8 cellular contexts compared by ENCODE assay signal in genomic region chr10:67764012-67764822, GRCh38.
DNase-seq lines count a peak whose midpoint lies in the region; ATAC-seq and TF ChIP-seq lines count a peak whose summit lies in the region.

No MANE protein-coding gene starts in this region.

- peak in 3 of 4 donors; percentile 20 to 55 (median 20) for TF ChIP-seq POLR2A in upper lobe of left lung (IDR thresholded peaks at IDR 0.05)

- H3K4me1 ChIP-seq in upper lobe of left lung, result peaks cover 5 to 12% (median 7%) of the 10 kb centered on the region in 4 donors

- intact Hi-C loops in left cardiac atrium (cut with DNase I), result loop anchor here in 1 of 2 donors (10.0 kb wide), 1 partner anchor 69 kb away; the partner anchor contains the start of gene CTNNA3
- intact Hi-C loops in posterior cingulate gyrus (cut with DNase I), result no loop called here

- DNase-seq in NCI-H1436 treated with DMSO at 0.1 percent for 48 hours (lab: John Stamatoyannopoulos, UW) (peak; percentile 65), T follicular helper cell (ENCODE audit: low read depth) (peak; percentile 93), amniotic epithelial cell (ENCODE audit: low read depth) (peak; percentile 86), left cardiac atrium (peak; percentile 91), posterior cingulate gyrus (peak; percentile 90 to 99 (median 92)), upper lobe of left lung (peak; percentile 92)

- TF ChIP-seq EP300 in upper lobe of left lung (IDR thresholded peaks at IDR 0.05), result peak in 1 of 4 donors; percentile 20

- H3K9me3 ChIP-seq in upper lobe of left lung, result no peaks in the 10 kb centered on the region

- 0% methylated on average over 30 to 55 of the region's 56 CpGs for WGBS in upper lobe of left lung, 2 donors

- peak overlapping the region; percentile 81 to 91 (median 89) for H3K27ac ChIP-seq in upper lobe of left lung

- peak; percentile 83 for ATAC-seq in HG02852 (IDR thresholded peaks at IDR 0.05; ENCODE audit: unreplicated experiment)
- ATAC-seq in left cardiac atrium, result peak; percentile 95 to 97
- peak; percentile 96 for ATAC-seq in upper lobe of left lung (ENCODE audit: low FRiP score in 2 of 2)

- no peaks in the 10 kb centered on the region for H3K36me3 ChIP-seq in upper lobe of left lung

- no peaks in the 10 kb centered on the region for H3K27me3 ChIP-seq in upper lobe of left lung

- TF ChIP-seq CTCF in GM12875 (IDR thresholded peaks at IDR 0.05; ENCODE audit: borderline replicate concordance, insufficient read depth, low read depth, low read length), result no peak
- no peak for TF ChIP-seq CTCF in upper lobe of left lung (IDR thresholded peaks at IDR 0.05)

- H3K4me3 ChIP-seq in GM12875 (ENCODE audit: low read depth, low read length), result peak overlapping the region; percentile 75
- peak overlapping the region; percentile 42 to 64 (median 60) for H3K4me3 ChIP-seq in upper lobe of left lung

Comparison
In these comparisons a context has a peak if more than half of its experiments do, and no peak if none do; other contexts are left out.
1. Peak in every context shown above with its lines: DNase-seq, ATAC-seq, H3K4me3 ChIP-seq and H3K27ac ChIP-seq.